Comparison of ENCODE assay signal across 8 cellular contexts in the genomic region with DNA sequence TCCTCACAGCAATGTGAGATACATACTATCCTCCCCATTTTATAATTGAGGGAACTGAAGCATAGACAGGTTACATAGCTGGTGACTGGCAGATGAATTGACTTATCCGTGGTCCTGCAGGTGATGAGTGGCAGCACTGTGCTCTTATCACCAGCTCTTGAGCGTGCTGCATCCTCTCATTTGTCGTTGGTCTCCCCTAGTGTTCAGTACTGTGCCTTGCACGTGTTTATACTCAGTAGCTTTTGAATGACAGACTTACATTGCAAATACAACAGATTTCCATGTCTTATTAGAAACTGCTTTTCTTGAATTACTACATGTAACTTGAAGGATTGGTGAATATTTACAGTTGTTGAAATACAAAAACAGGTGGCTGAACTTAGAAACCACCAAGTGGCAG. TPM values are rescaled to one million over a fixed set of nuclear protein-coding genes. Genes with fewer than 3 reads are reported as not detected.
A peak's percentile ranks its signal among the peaks of the same experiment; 100 is the strongest.
DNase-seq lines count a peak whose midpoint lies in the region; ATAC-seq and TF ChIP-seq lines count a peak whose summit lies in the region.
"Not testable (repeated sequence)": the region's sequence is repeated elsewhere in the genome, so short reads cannot be mapped to it uniquely, and the experiment has no call there.

No MANE protein-coding gene starts in this region.

- H3K27ac Mint-ChIP-seq in activated CD4-positive, alpha-beta T cell treated with anti-CD3 and anti-CD28 coated beads, Interleukin-2, amount 10 ng/mL, durations not matched to agents 24 days and 14 days = not testable (repeated sequence)
- H3K27ac Mint-ChIP-seq in chondrocyte (ENCODE audit: unreplicated experiment) = peak overlapping the region; percentile 18

- H3K4me3 Mint-ChIP-seq in activated CD4-positive, alpha-beta T cell treated with anti-CD3 and anti-CD28 coated beads, Interleukin-2, amount 10 ng/mL, durations not matched to agents 24 days and 14 days; chondrocyte (ENCODE audit: unreplicated experiment): not testable (repeated sequence)

- not testable (repeated sequence) for H3K9me3 Mint-ChIP-seq in activated CD4-positive, alpha-beta T cell treated with anti-CD3 and anti-CD28 coated beads, Interleukin-2, amount 10 ng/mL, durations not matched to agents 24 days and 14 days; chondrocyte (ENCODE audit: low read depth)

- intact Hi-C loops in activated CD4-positive, alpha-beta T cell treated with anti-CD3 and anti-CD28 coated beads, Interleukin-2, amount 10 ng/mL, durations not matched to agents 24 days and 14 days (cut with micrococcal nuclease) = not testable (repeated sequence)

- H3K4me1 Mint-ChIP-seq in activated CD4-positive, alpha-beta T cell treated with anti-CD3 and anti-CD28 coated beads, Interleukin-2, amount 10 ng/mL, durations not matched to agents 24 days and 14 days = not testable (repeated sequence)
- H3K4me1 Mint-ChIP-seq in chondrocyte (ENCODE audit: low read depth) = peaks cover 41% of the 10 kb centered on the region

- H3K27me3 Mint-ChIP-seq in activated CD4-positive, alpha-beta T cell treated with anti-CD3 and anti-CD28 coated beads, Interleukin-2, amount 10 ng/mL, durations not matched to agents 24 days and 14 days; chondrocyte (ENCODE audit: low read depth): not testable (repeated sequence)

- ATAC-seq in GM21526 (IDR thresholded peaks at IDR 0.05; ENCODE audit: low FRiP score, unreplicated experiment) = peak; percentile 55

- DNase-seq in DMS153 (lab: John Stamatoyannopoulos, UW) (peak; percentile 54), HK-2 (ENCODE audit: unreplicated experiment) (peak; percentile 29), NCI-H82 treated with DMSO at 0.1 percent for 48 hours (lab: John Stamatoyannopoulos, UW; ENCODE audit: unreplicated experiment) (peak; percentile 31), kidney tubule cell (ENCODE audit: low spot score) (peak; percentile 67)
- peak; percentile 84 for DNase-seq in activated CD4-positive, alpha-beta T cell treated with anti-CD3 and anti-CD28 coated beads, Interleukin-2, amount 10 ng/mL, durations not matched to agents 24 days and 14 days
- DNase-seq in chondrocyte (ENCODE audit: low spot score) = not testable (repeated sequence)
- peak; percentile 29 for DNase-seq in stimulated activated CD8-positive, alpha-beta memory T cell treated with anti-CD3 and anti-CD28 coated beads, Interleukin-12 subunit alpha, Interleukin-12 subunit beta, amount 100 ng/mL, for 4 hours (ENCODE audit: low read depth)

- H3K36me3 Mint-ChIP-seq in activated CD4-positive, alpha-beta T cell treated with anti-CD3 and anti-CD28 coated beads, Interleukin-2, amount 10 ng/mL, durations not matched to agents 24 days and 14 days (ENCODE audit: low read depth) = peaks cover 34% of the 10 kb centered on the region
- peaks cover 45% of the 10 kb centered on the region for H3K36me3 Mint-ChIP-seq in chondrocyte (ENCODE audit: low read depth)

- peak; percentile 71 for TF ChIP-seq CTCF in chondrocyte (IDR thresholded peaks at IDR 0.05)

RNA-seq across cellular contexts. Expression of a gene that starts 33.7 kb away (rescaled TPM):
- 26.6 and 30.1 TPM in 2 replicates for total RNA-seq in activated CD4-positive, alpha-beta T cell treated with anti-CD3 and anti-CD28 coated beads, Interleukin-2, amount 10 ng/mL, durations not matched to agents 24 days and 14 days
- 47.4 to 50.3 TPM (median 49.3 TPM) in 3 replicates for total RNA-seq in chondrocyte

RNA-seq across cellular contexts. Expression of a gene that starts 47.4 kb away (rescaled TPM):
- 55.6 and 56.1 TPM in 2 replicates for total RNA-seq in activated CD4-positive, alpha-beta T cell treated with anti-CD3 and anti-CD28 coated beads, Interleukin-2, amount 10 ng/mL, durations not matched to agents 24 days and 14 days
- total RNA-seq in chondrocyte = 120 to 156 TPM (median 125 TPM) in 3 replicates
